In genomic region chr16:51698647-51699046, GRCh38 we compare ENCODE assay signal across 9 cellular contexts.
"Had no signal": no experiment of that assay in that cellular context is flagged by ENCODE, and none has a peak within 500 bp of the region (broad histone marks: within the 10 kb centered on the region; RNA-seq: fewer than 3 reads in every experiment).

No MANE protein-coding gene starts in this region.

- H3K36me3 ChIP-seq: HAP-1 had no signal

- DNase-seq: GM23248, GOT3, H7, HFFc6, IMR-90 had no signal

- H3K9me3 ChIP-seq: HAP-1 had no signal

- ATAC-seq: HCT116, K562 had no signal

- H3K4me1 ChIP-seq: HAP-1 had no signal

- H3K4me3 Mint-ChIP-seq: HFFc6 had no signal

- H3K9ac ChIP-seq: GM23248 had no signal

- FAIRE-seq: K562 had no signal

- H3K4me3 ChIP-seq: GM23248, HAP-1, K562 had no signal

- H3K27ac Mint-ChIP-seq: HFFc6 had no signal

- H3K27ac ChIP-seq: GM23248, HL-60 had no signal

- H2AFZ ChIP-seq: GM23248 had no signal
